21 cellular contexts compared by ENCODE assay signal in genomic region chr13:25306671-25307464, GRCh38. TPM values are rescaled to one million over a fixed set of nuclear protein-coding genes. Genes with fewer than 3 reads are reported as not detected.
DNase-seq lines count a peak whose midpoint lies in the region; ATAC-seq and TF ChIP-seq lines count a peak whose summit lies in the region.
"Had no signal": no experiment of that assay in that cellular context is flagged by ENCODE, and none has a peak within 500 bp of the region (broad histone marks: within the 10 kb centered on the region; RNA-seq: fewer than 3 reads in every experiment).

No MANE protein-coding gene starts in this region.

- no peaks in the 10 kb centered on the region for H3K27me3 Mint-ChIP-seq in activated T-cell treated with anti-CD3 and anti-CD28 coated beads, Interleukin-2, amount 50 U/mL, for 72 hours (ENCODE audit: low read depth)
- no peaks in the 10 kb centered on the region for H3K27me3 Mint-ChIP-seq in central memory CD8-positive, alpha-beta T cell
- no peaks in the 10 kb centered on the region for H3K27me3 Mint-ChIP-seq in naive B cell
- H3K27me3 Mint-ChIP-seq: activated CD4-positive, alpha-beta T cell treated with anti-CD3 and anti-CD28 coated beads for 36 hours had no signal

- TF ChIP-seq CTCF in upper lobe of left lung (IDR thresholded peaks at IDR 0.05) = no peak

- ATAC-seq in activated T-cell treated with anti-CD3 and anti-CD28 coated beads, Interleukin-2, amount 50 U/mL, for 72 hours (replicated peaks in 1 of 2) = no peak
- ATAC-seq in central memory CD8-positive, alpha-beta T cell (replicated peaks; ENCODE audit: extremely low read depth, poor library complexity, severe bottlenecking) = no peak
- ATAC-seq in naive B cell (ENCODE audit: low read depth in 2 of 2) = no peak
- no peak for ATAC-seq in upper lobe of left lung (ENCODE audit: low FRiP score in 2 of 2)
- ATAC-seq in HG03139 (IDR thresholded peaks at IDR 0.05; ENCODE audit: unreplicated experiment) = no peak
- ATAC-seq: A549; activated CD4-positive, alpha-beta T cell treated with anti-CD3 and anti-CD28 coated beads for 36 hours; foreskin keratinocyte had no signal

- H3K9me3 ChIP-seq in upper lobe of left lung = no peaks in the 10 kb centered on the region
- H3K9me3 ChIP-seq: A549, BLaER1, uterus had no signal

- no peak overlapping the region for H3K4me3 Mint-ChIP-seq in activated T-cell treated with anti-CD3 and anti-CD28 coated beads, Interleukin-2, amount 50 U/mL, for 72 hours
- H3K4me3 Mint-ChIP-seq in central memory CD8-positive, alpha-beta T cell = no peak overlapping the region
- H3K4me3 Mint-ChIP-seq in naive B cell = peak overlapping the region in 1 of 8 donors; percentile 35
- H3K4me3 Mint-ChIP-seq: activated CD4-positive, alpha-beta T cell treated with anti-CD3 and anti-CD28 coated beads for 36 hours had no signal

- no peak overlapping the region for H3K4me3 ChIP-seq in upper lobe of left lung
- H3K4me3 ChIP-seq: A549, BLaER1, uterus had no signal

- H3K4me1 Mint-ChIP-seq in activated T-cell treated with anti-CD3 and anti-CD28 coated beads, Interleukin-2, amount 50 U/mL, for 72 hours (ENCODE audit: low read depth) = peaks cover 44% of the 10 kb centered on the region
- H3K4me1 Mint-ChIP-seq in central memory CD8-positive, alpha-beta T cell = peaks cover 44% of the 10 kb centered on the region
- peaks cover 24 to 31% (median 25%) of the 10 kb centered on the region in 3 donors for H3K4me1 Mint-ChIP-seq in naive B cell

- 84 to 87% methylated on average over 7 of the region's 7 CpGs for WGBS in upper lobe of left lung, 2 donors

- H3K36me3 Mint-ChIP-seq in activated T-cell treated with anti-CD3 and anti-CD28 coated beads, Interleukin-2, amount 50 U/mL, for 72 hours (ENCODE audit: insufficient read depth in 2 of 2) = peaks cover 17 to 45% of the 10 kb centered on the region in 2 donors
- H3K36me3 Mint-ChIP-seq in central memory CD8-positive, alpha-beta T cell (ENCODE audit: insufficient read depth) = peaks cover 44% of the 10 kb centered on the region
- peaks cover 4 to 22% of the 10 kb centered on the region in 2 donors for H3K36me3 Mint-ChIP-seq in naive B cell

- peak overlapping the region in 3 of 4 donors; percentile 3 to 70 (median 34) for H3K27ac ChIP-seq in upper lobe of left lung
- H3K27ac ChIP-seq: A549, BLaER1, epithelial cell of prostate, foreskin keratinocyte, HL-60, uterus had no signal

- H3K9me3 Mint-ChIP-seq in activated T-cell treated with anti-CD3 and anti-CD28 coated beads, Interleukin-2, amount 50 U/mL, for 72 hours = no peaks in the 10 kb centered on the region
- no peaks in the 10 kb centered on the region for H3K9me3 Mint-ChIP-seq in central memory CD8-positive, alpha-beta T cell
- H3K9me3 Mint-ChIP-seq in naive B cell = no peaks in the 10 kb centered on the region

- no peak for DNase-seq in activated T-cell treated with anti-CD3 and anti-CD28 coated beads, Interleukin-2, amount 50 U/mL, for 72 hours
- DNase-seq in activated T-cell treated with anti-CD3 and anti-CD28 coated beads, Interleukin-2, amount 50 U/mL, for 1 hour = no peak
- DNase-seq in central memory CD8-positive, alpha-beta T cell (ENCODE audit: low spot score in 2 of 2) = no peak
- DNase-seq in naive B cell (no peak), upper lobe of left lung (no peak), germinal center (ENCODE audit: low spot score) (no peak)
- DNase-seq in stimulated activated CD4-positive, alpha-beta T cell treated with anti-CD3 and anti-CD28 coated beads, Interleukin-1b, Interleukin-23, amount 100 ng/mL, for 48 hours = no peak
- DNase-seq: activated CD4-positive, alpha-beta T cell treated with anti-CD3 and anti-CD28 coated beads for 36 hours; activated gamma-delta T cell; foreskin keratinocyte; MM.1S; NCI-H146; NCI-H69; small intestine; stimulated activated CD4-positive, alpha-beta T cell treated with anti-CD3 and anti-CD28 coated beads, Interleukin-4, amount 100 ng/mL, for 4 hours; uterus had no signal

- no peaks in the 10 kb centered on the region for H3K27me3 ChIP-seq in upper lobe of left lung
- H3K27me3 ChIP-seq: BLaER1, foreskin keratinocyte, uterus had no signal

- no peak for TF ChIP-seq EP300 in upper lobe of left lung (IDR thresholded peaks at IDR 0.05)

- peaks cover 2 to 49% (median 9%) of the 10 kb centered on the region in 4 donors for H3K36me3 ChIP-seq in upper lobe of left lung
- H3K36me3 ChIP-seq: uterus had no signal

- peak overlapping the region; percentile 60 for H3K27ac Mint-ChIP-seq in activated T-cell treated with anti-CD3 and anti-CD28 coated beads, Interleukin-2, amount 50 U/mL, for 72 hours
- peak overlapping the region; percentile 19 for H3K27ac Mint-ChIP-seq in central memory CD8-positive, alpha-beta T cell (ENCODE audit: low read depth)
- H3K27ac Mint-ChIP-seq in naive B cell = peak overlapping the region in 5 of 6 donors; percentile 2 to 88 (median 56)
- H3K27ac Mint-ChIP-seq: activated CD4-positive, alpha-beta T cell treated with anti-CD3 and anti-CD28 coated beads for 36 hours had no signal

- no peak for TF ChIP-seq POLR2A in upper lobe of left lung (IDR thresholded peaks at IDR 0.05)

- peaks cover 9 to 31% (median 22%) of the 10 kb centered on the region in 4 donors for H3K4me1 ChIP-seq in upper lobe of left lung
- H3K4me1 ChIP-seq: foreskin keratinocyte had no signal

RNA-seq across cellular contexts. Expression of gene NUP58, which starts 5.4 kb away (rescaled TPM):
- 100 to 1,000 TPM in 1 of 2 donors, 10 to 100 TPM in 1; 96.6 to 102 TPM for total RNA-seq in activated T-cell treated with anti-CD3 and anti-CD28 coated beads, Interleukin-2, amount 50 U/mL, for 72 hours
- 10 to 100 TPM; 14.5 to 24.9 (median 20.6) TPM for polyA plus RNA-seq in naive B cell (ENCODE audit: low read depth in 6 of 6)
- total RNA-seq in upper lobe of left lung = 100 to 1,000 TPM in 2 of 6 donors, 10 to 100 TPM in 4; 68.2 to 157 (median 85.6) TPM

RNA-seq across cellular contexts. Expression of gene MTMR6, which starts 19.6 kb away (rescaled TPM):
- total RNA-seq in activated T-cell treated with anti-CD3 and anti-CD28 coated beads, Interleukin-2, amount 50 U/mL, for 72 hours = 10 to 100 TPM; 14.4 to 15.6 TPM
- polyA plus RNA-seq in naive B cell (ENCODE audit: low read depth in 6 of 6) = 10 to 100 TPM in 1 of 6 donors, 1 to 10 TPM in 5; 7.1 to 10.7 (median 8.5) TPM
- total RNA-seq in upper lobe of left lung = 10 to 100 TPM in 4 of 6 donors, 1 to 10 TPM in 2; 6.1 to 24.6 (median 18.2) TPM
